7 cellular contexts compared by ENCODE assay signal in genomic region chr19:8001995-8002849, GRCh38. TPM values are rescaled to one million over a fixed set of nuclear protein-coding genes. Genes with fewer than 3 reads are reported as not detected.
DNase-seq lines count a peak whose midpoint lies in the region; TF ChIP-seq lines count a peak whose summit lies in the region.

No MANE protein-coding gene starts in this region.

- H3K79me2 ChIP-seq in KMS-11 (ENCODE audit: insufficient read depth, low read depth), result peaks cover 78% of the 10 kb centered on the region

- CTCF ChIA-PET in activated naive CD4-positive, alpha-beta T cell treated with anti-CD3 and anti-CD28 coated beads for 36 hours (lab: Charles Lee), result interaction anchor here (0.6 to 2.5 kb wide), 21 partner anchors 10 to 531 kb away, joined by 3 to 18 read pairs (median 3); partner anchors contain the start of gene TIMM44

- no peak overlapping the region; the same call in 1 of the 2 replicates for H3K4me2 ChIP-seq in KMS-11

- H3K4me1 ChIP-seq in KMS-11 (ENCODE audit: low read depth, poor library complexity, severe bottlenecking), result peaks cover 13% of the 10 kb centered on the region
- peaks cover 11 to 47% (median 41%) of the 10 kb centered on the region in 5 donors for H3K4me1 ChIP-seq in subcutaneous abdominal adipose tissue (ENCODE audit: control insufficient read depth in 5 of 5, insufficient read depth in 5 of 5, low read length in 5 of 5)

- peak overlapping the region; percentile 70 for H3K4me3 Mint-ChIP-seq in activated naive CD4-positive, alpha-beta T cell treated with anti-CD3 and anti-CD28 coated beads for 36 hours

- DNase-seq in GM13976 (ENCODE audit: low spot score), result peak; percentile 89
- DNase-seq in SK-MEL-5 (ENCODE audit: low read depth, low spot score), result peak; percentile 74
- peak; percentile 85 for DNase-seq in activated naive CD4-positive, alpha-beta T cell treated with anti-CD3 and anti-CD28 coated beads for 36 hours
- peak; percentile 49 for DNase-seq in globus pallidus (ENCODE audit: low spot score)
- peak in 50 of 56 donors; percentile 4 to 84 (median 46) for DNase-seq in nucleus accumbens (lab: John Stamatoyannopoulos, UW)

- no peaks in the 10 kb centered on the region for H3K27me3 Mint-ChIP-seq in activated naive CD4-positive, alpha-beta T cell treated with anti-CD3 and anti-CD28 coated beads for 36 hours (ENCODE audit: low read depth)

- no peaks in the 10 kb centered on the region for H3K9me3 ChIP-seq in subcutaneous abdominal adipose tissue (ENCODE audit: control insufficient read depth in 5 of 5, low read length in 5 of 5)

- peaks cover 54% of the 10 kb centered on the region for H4K20me1 ChIP-seq in KMS-11 (ENCODE audit: insufficient read depth)

- H2AFZ ChIP-seq in KMS-11 (ENCODE audit: low read depth), result no peak overlapping the region

- H3K27ac ChIP-seq in KMS-11 (no peak overlapping the region), subcutaneous abdominal adipose tissue (ENCODE audit: low read depth, low read length) (peak overlapping the region; percentile 60)

- intact Hi-C loops in activated naive CD4-positive, alpha-beta T cell treated with anti-CD3 and anti-CD28 coated beads for 36 hours (cut with micrococcal nuclease), result loop anchor here (1.0 to 10.0 kb wide), 5 partner anchors 31 to 443 kb away; partner anchors contain the start of gene HNRNPM

- H3K27me3 ChIP-seq in KMS-11 (ENCODE audit: insufficient read depth, low read depth), result no peaks in the 10 kb centered on the region
- H3K27me3 ChIP-seq in subcutaneous abdominal adipose tissue (ENCODE audit: control insufficient read depth in 5 of 5, insufficient read depth in 4 of 5, low read length in 5 of 5), result no peaks in the 10 kb centered on the region

- H3K4me1 Mint-ChIP-seq in activated naive CD4-positive, alpha-beta T cell treated with anti-CD3 and anti-CD28 coated beads for 36 hours (ENCODE audit: low read depth), result peaks cover 51% of the 10 kb centered on the region

- no peaks in the 10 kb centered on the region for H3K9me3 Mint-ChIP-seq in activated naive CD4-positive, alpha-beta T cell treated with anti-CD3 and anti-CD28 coated beads for 36 hours

- in situ Hi-C loops in GM13976 (cut with MboI; ENCODE audit: low sequenced_read_pairs, unreplicated experiment), result no loop called here
- in situ Hi-C loops in SK-MEL-5 (cut with HindIII; ENCODE audit: low pct_unique_long_range_greater_than_20kb, low sequenced_read_pairs), result no loop called here

- no peak overlapping the region for H3K9ac ChIP-seq in KMS-11
- H3K9ac ChIP-seq in subcutaneous abdominal adipose tissue (ENCODE audit: low read length in 5 of 5), result peak overlapping the region; percentile 21 to 70 (median 52)

- H3K4me3 ChIP-seq in KMS-11 (IDR thresholded peaks at IDR 0.05; ENCODE audit: insufficient read depth, low read depth, low read length) (no peak overlapping the region), subcutaneous abdominal adipose tissue (ENCODE audit: low read depth in 1 of 5, low read length in 5 of 5) (peak overlapping the region; percentile 41 to 66 (median 56))

- H3K36me3 ChIP-seq in KMS-11 (ENCODE audit: insufficient read depth), result no peaks in the 10 kb centered on the region
- H3K36me3 ChIP-seq in subcutaneous abdominal adipose tissue (ENCODE audit: control insufficient read depth in 5 of 5, insufficient read depth in 5 of 5, low read length in 5 of 5), result peaks cover 0 to 5% (median 4%) of the 10 kb centered on the region in 5 donors

- peaks cover 10% of the 10 kb centered on the region for H3K36me3 Mint-ChIP-seq in activated naive CD4-positive, alpha-beta T cell treated with anti-CD3 and anti-CD28 coated beads for 36 hours (ENCODE audit: low read depth)

- TF ChIP-seq CTCF in GM13976 (IDR thresholded peaks at IDR 0.05; ENCODE audit: borderline replicate concordance, control extremely low read depth, extremely low read depth, insufficient read depth, missing control alignments), result peak; percentile 98
- peak; percentile 88 for TF ChIP-seq CTCF in KMS-11 (conservative IDR thresholded peaks at IDR 0.05; ENCODE audit: low read depth, low read length)

- H3K27ac Mint-ChIP-seq in activated naive CD4-positive, alpha-beta T cell treated with anti-CD3 and anti-CD28 coated beads for 36 hours, result peak overlapping the region; percentile 72

RNA-seq across cellular contexts. Expression of gene ELAVL1, which starts 3.2 kb away (rescaled TPM):
- total RNA-seq in SK-MEL-5 (2014; rRNA removed; shearing (Covaris generic)), result 37.8 and 40.4 TPM in 2 replicates
- polyA plus RNA-seq in SK-MEL-5 (2015; cell fraction: cytosol; rRNA removed), result 46.6 and 59.4 TPM in 2 replicates
- 13.6 and 14.1 TPM in 2 replicates for polyA plus RNA-seq in SK-MEL-5 (2015; cell fraction: nucleus; rRNA removed)
- 100 to 1,000 TPM; 135 to 140 TPM for total RNA-seq in activated naive CD4-positive, alpha-beta T cell treated with anti-CD3 and anti-CD28 coated beads for 36 hours

RNA-seq across cellular contexts. Expression of gene CCL25, which starts 50.3 kb away (rescaled TPM):
- total RNA-seq in SK-MEL-5 (2014; rRNA removed; shearing (Covaris generic)), result not detected in 2 replicates
- polyA plus RNA-seq in SK-MEL-5 (2015; cell fraction: cytosol; rRNA removed), result not detected in 2 replicates
- not detected in 2 replicates for polyA plus RNA-seq in SK-MEL-5 (2015; cell fraction: nucleus; rRNA removed)
- not detected for total RNA-seq in activated naive CD4-positive, alpha-beta T cell treated with anti-CD3 and anti-CD28 coated beads for 36 hours

RNA-seq across cellular contexts. Expression of gene TIMM44, which starts 58.8 kb away (rescaled TPM):
- 71.4 and 76.4 TPM in 2 replicates for total RNA-seq in SK-MEL-5 (2014; rRNA removed; shearing (Covaris generic))
- 60.4 and 83.0 TPM in 2 replicates for polyA plus RNA-seq in SK-MEL-5 (2015; cell fraction: cytosol; rRNA removed)
- polyA plus RNA-seq in SK-MEL-5 (2015; cell fraction: nucleus; rRNA removed), result 191 and 195 TPM in 2 replicates
- 10 to 100 TPM; 88.8 to 88.9 TPM for total RNA-seq in activated naive CD4-positive, alpha-beta T cell treated with anti-CD3 and anti-CD28 coated beads for 36 hours
